8 cellular contexts compared by ENCODE assay signal in the genomic region with DNA sequence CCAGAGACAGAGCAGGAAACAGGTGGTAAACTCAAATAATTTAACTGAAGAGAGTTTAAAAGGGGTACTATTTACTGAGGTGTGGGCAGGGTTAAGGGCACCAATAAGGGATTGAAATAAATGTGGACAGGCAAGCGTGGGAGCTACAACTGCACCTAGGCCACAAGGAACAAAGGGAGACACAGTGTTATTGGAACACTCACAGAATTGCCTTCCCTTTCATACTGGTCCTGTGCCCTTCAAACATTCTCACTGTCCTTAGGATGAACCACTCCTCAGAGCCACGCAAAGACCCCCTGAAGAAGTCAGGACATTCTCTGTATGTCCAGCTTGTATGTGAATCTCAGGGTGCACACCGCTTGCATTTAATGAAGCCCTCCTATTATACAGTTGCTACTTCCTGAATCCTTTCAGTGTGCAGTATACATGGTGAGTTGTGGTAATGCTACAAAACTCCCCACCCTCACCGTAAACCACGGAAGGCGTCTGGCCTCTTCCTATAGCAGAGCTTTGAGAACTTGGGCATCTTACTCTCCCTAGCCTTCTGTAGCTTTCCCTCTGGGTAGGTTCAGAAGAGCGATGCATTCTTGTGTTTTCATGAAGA. TPM values are rescaled to one million over a fixed set of nuclear protein-coding genes. Genes with fewer than 3 reads are reported as not detected.
DNase-seq lines count a peak whose midpoint lies in the region; ATAC-seq and TF ChIP-seq lines count a peak whose summit lies in the region.

No MANE protein-coding gene starts in this region.

- POLR2A ChIA-PET in activated CD4-positive, alpha-beta T cell treated with anti-CD3 and anti-CD28 coated beads, Interleukin-2, amount 10 ng/mL, durations not matched to agents 7 days and 5 days (lab: Charles Lee), result interaction anchor here (0.5 to 1.4 kb wide), 5 partner anchors 9 to 293 kb away, joined by 3 to 10 read pairs (median 4); partner anchors contain the start of gene MRPL1

- H3K9me3 ChIP-seq in right lobe of liver, result no peaks in the 10 kb centered on the region

- peak overlapping the region; percentile 99 for H3K27ac Mint-ChIP-seq in activated CD4-positive, alpha-beta T cell treated with anti-CD3 and anti-CD28 coated beads, Interleukin-2, amount 10 ng/mL, durations not matched to agents 7 days and 5 days

- CTCF ChIA-PET in activated CD4-positive, alpha-beta T cell treated with anti-CD3 and anti-CD28 coated beads, Interleukin-2, amount 10 ng/mL, durations not matched to agents 7 days and 5 days (lab: Charles Lee), result interaction anchor here (0.6 to 1.9 kb wide), 4 partner anchors 9 to 258 kb away, joined by 3 to 14 read pairs (median 4); partner anchors contain the start of gene MRPL1

- TF ChIP-seq POLR2A in right lobe of liver (IDR thresholded peaks at IDR 0.05), result no peak

- TF ChIP-seq CTCF in right lobe of liver (IDR thresholded peaks at IDR 0.05), result no peak

- DNase-seq in activated CD4-positive, alpha-beta T cell treated with anti-CD3 and anti-CD28 coated beads, Interleukin-2, amount 10 ng/mL, durations not matched to agents 7 days and 5 days, result peak; percentile 83
- no peak for DNase-seq in right lobe of liver
- no peak for DNase-seq in ecto neural progenitor cell (ENCODE audit: low spot score)
- DNase-seq in kidney tubule cell (ENCODE audit: low spot score), result no peak
- DNase-seq in retina, result no peak

- H3K27me3 ChIP-seq in right lobe of liver, result no peaks in the 10 kb centered on the region

- ATAC-seq in GM19395 (IDR thresholded peaks at IDR 0.05; ENCODE audit: unreplicated experiment), result peak; percentile 94
- peak; percentile 92 for ATAC-seq in HG03196 (IDR thresholded peaks at IDR 0.05; ENCODE audit: unreplicated experiment)
- ATAC-seq in right lobe of liver, result peak; percentile 44 to 70 (median 50)
- ATAC-seq in GM21717 (IDR thresholded peaks at IDR 0.05; ENCODE audit: unreplicated experiment), result no peak

- intact Hi-C loops in right lobe of liver (cut with DNase I), result no loop called here

- peak overlapping the region; percentile 71 for H3K4me3 Mint-ChIP-seq in activated CD4-positive, alpha-beta T cell treated with anti-CD3 and anti-CD28 coated beads, Interleukin-2, amount 10 ng/mL, durations not matched to agents 7 days and 5 days

- no peaks in the 10 kb centered on the region for H3K9me3 Mint-ChIP-seq in activated CD4-positive, alpha-beta T cell treated with anti-CD3 and anti-CD28 coated beads, Interleukin-2, amount 10 ng/mL, durations not matched to agents 7 days and 5 days

- peaks cover 63% of the 10 kb centered on the region for H3K4me1 Mint-ChIP-seq in activated CD4-positive, alpha-beta T cell treated with anti-CD3 and anti-CD28 coated beads, Interleukin-2, amount 10 ng/mL, durations not matched to agents 7 days and 5 days

- no peaks in the 10 kb centered on the region for H3K27me3 Mint-ChIP-seq in activated CD4-positive, alpha-beta T cell treated with anti-CD3 and anti-CD28 coated beads, Interleukin-2, amount 10 ng/mL, durations not matched to agents 7 days and 5 days

- no peaks in the 10 kb centered on the region for H3K36me3 Mint-ChIP-seq in activated CD4-positive, alpha-beta T cell treated with anti-CD3 and anti-CD28 coated beads, Interleukin-2, amount 10 ng/mL, durations not matched to agents 7 days and 5 days (ENCODE audit: low read depth)

- H3K4me1 ChIP-seq in right lobe of liver, result no peaks in the 10 kb centered on the region

- WGBS in right lobe of liver (ENCODE audit: insufficient coverage, low coverage, low lambda C conversion rate, missing lambda C conversion rate), result 43% methylated on average over 5 of the region's 7 CpGs

- no peaks in the 10 kb centered on the region for H3K36me3 ChIP-seq in right lobe of liver

- H3K27ac ChIP-seq in right lobe of liver, result peak overlapping the region in 1 of 3 donors; percentile 35

- H3K4me3 ChIP-seq in right lobe of liver, result no peak overlapping the region

RNA-seq across cellular contexts. Expression of gene MRPL1, which starts 9.6 kb away (rescaled TPM):
- total RNA-seq in activated CD4-positive, alpha-beta T cell treated with anti-CD3 and anti-CD28 coated beads, Interleukin-2, amount 10 ng/mL, durations not matched to agents 7 days and 5 days, result 10 to 100 TPM; 33.6 to 35.8 TPM
- 10 to 100 TPM; 12.8 to 26.0 (median 17.8) TPM for total RNA-seq in right lobe of liver

RNA-seq across cellular contexts. Expression of gene CNOT6L, which starts 33.8 kb away (rescaled TPM):
- total RNA-seq in activated CD4-positive, alpha-beta T cell treated with anti-CD3 and anti-CD28 coated beads, Interleukin-2, amount 10 ng/mL, durations not matched to agents 7 days and 5 days, result 100 to 1,000 TPM; 108 to 122 TPM
- total RNA-seq in right lobe of liver, result 10 to 100 TPM in 5 of 6 experiments, 1 to 10 TPM in 1; 9.1 to 38.1 (median 25.0) TPM
